In genomic region chr1:2506007-2506860, GRCh38 we compare ENCODE assay signal across 1 cellular context.
TF ChIP-seq lines count a peak whose summit lies in the region.

No MANE protein-coding gene starts in this region.

TF ChIP-seq in H1, 55 proteins besides CTCF, POLR2A, EP300 and RAD21:
- no peak for TF ChIP-seq SP1 (IDR thresholded peaks at IDR 0.05; ENCODE audit: low read depth, low read length)
- TF ChIP-seq YY1 (IDR thresholded peaks at IDR 0.05; ENCODE audit: low read depth, low read length) = no peak
- no peak for TF ChIP-seq MAX (IDR thresholded peaks at IDR 0.05)
TF ChIP-seq in H1: peak in this region for 0.
